Comparison of ENCODE assay signal across 2 cellular contexts in genomic region chr3:128735287-128735686, GRCh38.
TF ChIP-seq lines count a peak whose summit lies in the region.

No MANE protein-coding gene starts in this region.

TF ChIP-seq in IMR-90, 13 proteins besides CTCF, POLR2A, EP300 and RAD21:
- TF ChIP-seq SMC3 (IDR thresholded peaks at IDR 0.05; ENCODE audit: low read depth, low read length) (no peak), USF2 (IDR thresholded peaks at IDR 0.05; ENCODE audit: low read depth, low read length) (no peak), BHLHE40 (IDR thresholded peaks at IDR 0.05; ENCODE audit: low read depth, low read length) (no peak), FOS (IDR thresholded peaks at IDR 0.05; ENCODE audit: low read depth, low read length) (no peak), CEBPB (IDR thresholded peaks at IDR 0.05; ENCODE audit: low read depth, low read length) (no peak), NFE2L2 (IDR thresholded peaks at IDR 0.05; ENCODE audit: low read depth, low read length) (no peak), MAFK (IDR thresholded peaks at IDR 0.05; ENCODE audit: low read depth, low read length) (no peak), ELK1 (IDR thresholded peaks at IDR 0.05; ENCODE audit: borderline replicate concordance, low read depth, low read length) (no peak), RCOR1 (IDR thresholded peaks at IDR 0.05; ENCODE audit: insufficient replicate concordance, low read length) (no peak), MAZ (IDR thresholded peaks at IDR 0.05; ENCODE audit: borderline replicate concordance, low read depth, low read length) (no peak), MXI1 (IDR thresholded peaks at IDR 0.05; ENCODE audit: borderline replicate concordance, low read depth, low read length) (no peak), CHD1 (IDR thresholded peaks at IDR 0.05; ENCODE audit: low read depth, low read length) (no peak), RFX5 (IDR thresholded peaks at IDR 0.05; ENCODE audit: low read depth, low read length) (no peak)

TF ChIP-seq in SK-N-SH, 30 proteins besides CTCF, POLR2A, EP300 and RAD21:
- TF ChIP-seq IRF3 (IDR thresholded peaks at IDR 0.05; ENCODE audit: low read depth, low read length) (no peak), MXI1 (IDR thresholded peaks at IDR 0.05; ENCODE audit: low read depth, low read length) (no peak), FOSL2 (IDR thresholded peaks at IDR 0.05; ENCODE audit: borderline replicate concordance, low read depth) (no peak), MAX (IDR thresholded peaks at IDR 0.05; ENCODE audit: low read depth) (no peak), FOXJ3 (CRISPR knock-in tag; IDR thresholded peaks at IDR 0.05) (no peak), TCF12 (IDR thresholded peaks at IDR 0.05) (no peak)
